In genomic region chr15:51837784-51838183, GRCh38 we compare ENCODE assay signal across 8 cellular contexts. TPM values are rescaled to one million over a fixed set of nuclear protein-coding genes. Genes with fewer than 3 reads are reported as not detected.
DNase-seq lines count a peak whose midpoint lies in the region; ATAC-seq lines count a peak whose summit lies in the region.

No MANE protein-coding gene starts in this region.

- H3K4me3 Mint-ChIP-seq in activated CD8-positive, alpha-beta memory T cell treated with anti-CD3 and anti-CD28 coated beads, Interleukin-2, amount 10 ng/mL, durations not matched to agents 7 days and 5 days, result peak overlapping the region; percentile 27
- peak overlapping the region; percentile 60 for H3K4me3 Mint-ChIP-seq in dendritic cell treated with granulocyte-macrophage colony-stimulating factor and Interleukin-4, amounts not matched to agents 40 ng/mL and 50 ng/mL, for 4 days
- H3K4me3 Mint-ChIP-seq in stimulated activated memory B cell treated with anti-CD40 and anti-IgM and Interleukin-4, amounts not matched to agents 10 μg/mL and 1 μg/mL and 100 μg/mL, for 72 hours, result peak overlapping the region; percentile 61

- H3K9me3 Mint-ChIP-seq in activated CD8-positive, alpha-beta memory T cell treated with anti-CD3 and anti-CD28 coated beads, Interleukin-2, amount 10 ng/mL, durations not matched to agents 7 days and 5 days (ENCODE audit: low read depth), result no peaks in the 10 kb centered on the region
- H3K9me3 Mint-ChIP-seq in dendritic cell treated with granulocyte-macrophage colony-stimulating factor and Interleukin-4, amounts not matched to agents 40 ng/mL and 50 ng/mL, for 4 days, result no peaks in the 10 kb centered on the region
- H3K9me3 Mint-ChIP-seq in stimulated activated memory B cell treated with anti-CD40 and anti-IgM and Interleukin-4, amounts not matched to agents 10 μg/mL and 1 μg/mL and 100 μg/mL, for 72 hours, result peaks cover 3% of the 10 kb centered on the region

- CTCF ChIA-PET in activated CD8-positive, alpha-beta memory T cell treated with anti-CD3 and anti-CD28 coated beads, Interleukin-2, amount 10 ng/mL, durations not matched to agents 7 days and 5 days (lab: Charles Lee), result no interaction called here

- peak overlapping the region; percentile 50 for H3K27ac Mint-ChIP-seq in activated CD8-positive, alpha-beta memory T cell treated with anti-CD3 and anti-CD28 coated beads, Interleukin-2, amount 10 ng/mL, durations not matched to agents 7 days and 5 days
- peak overlapping the region; percentile 70 for H3K27ac Mint-ChIP-seq in dendritic cell treated with granulocyte-macrophage colony-stimulating factor and Interleukin-4, amounts not matched to agents 40 ng/mL and 50 ng/mL, for 4 days
- peak overlapping the region; percentile 50 for H3K27ac Mint-ChIP-seq in stimulated activated memory B cell treated with anti-CD40 and anti-IgM and Interleukin-4, amounts not matched to agents 10 μg/mL and 1 μg/mL and 100 μg/mL, for 72 hours

- H3K4me1 Mint-ChIP-seq in activated CD8-positive, alpha-beta memory T cell treated with anti-CD3 and anti-CD28 coated beads, Interleukin-2, amount 10 ng/mL, durations not matched to agents 7 days and 5 days, result peaks cover 71% of the 10 kb centered on the region
- H3K4me1 Mint-ChIP-seq in dendritic cell treated with granulocyte-macrophage colony-stimulating factor and Interleukin-4, amounts not matched to agents 40 ng/mL and 50 ng/mL, for 4 days (ENCODE audit: low read depth), result peaks cover 94% of the 10 kb centered on the region
- H3K4me1 Mint-ChIP-seq in stimulated activated memory B cell treated with anti-CD40 and anti-IgM and Interleukin-4, amounts not matched to agents 10 μg/mL and 1 μg/mL and 100 μg/mL, for 72 hours, result peaks cover 80% of the 10 kb centered on the region

- no peaks in the 10 kb centered on the region for H3K27me3 Mint-ChIP-seq in activated CD8-positive, alpha-beta memory T cell treated with anti-CD3 and anti-CD28 coated beads, Interleukin-2, amount 10 ng/mL, durations not matched to agents 7 days and 5 days
- no peaks in the 10 kb centered on the region for H3K27me3 Mint-ChIP-seq in dendritic cell treated with granulocyte-macrophage colony-stimulating factor and Interleukin-4, amounts not matched to agents 40 ng/mL and 50 ng/mL, for 4 days
- H3K27me3 Mint-ChIP-seq in stimulated activated memory B cell treated with anti-CD40 and anti-IgM and Interleukin-4, amounts not matched to agents 10 μg/mL and 1 μg/mL and 100 μg/mL, for 72 hours, result no peaks in the 10 kb centered on the region

- ATAC-seq in activated CD8-positive, alpha-beta memory T cell treated with anti-CD3 and anti-CD28 coated beads, Interleukin-2, amount 10 ng/mL, durations not matched to agents 7 days and 5 days, result peak; percentile 50
- peak; percentile 60 for ATAC-seq in HG03432 (IDR thresholded peaks at IDR 0.05; ENCODE audit: unreplicated experiment)
- ATAC-seq in stimulated activated memory B cell treated with anti-CD40 and anti-IgM and Interleukin-4, amounts not matched to agents 10 μg/mL and 1 μg/mL and 100 μg/mL, for 72 hours, result peak; percentile 67

- H3K36me3 Mint-ChIP-seq in activated CD8-positive, alpha-beta memory T cell treated with anti-CD3 and anti-CD28 coated beads, Interleukin-2, amount 10 ng/mL, durations not matched to agents 7 days and 5 days, result peaks cover 20% of the 10 kb centered on the region
- peaks cover 12% of the 10 kb centered on the region for H3K36me3 Mint-ChIP-seq in dendritic cell treated with granulocyte-macrophage colony-stimulating factor and Interleukin-4, amounts not matched to agents 40 ng/mL and 50 ng/mL, for 4 days (ENCODE audit: low read depth)
- H3K36me3 Mint-ChIP-seq in stimulated activated memory B cell treated with anti-CD40 and anti-IgM and Interleukin-4, amounts not matched to agents 10 μg/mL and 1 μg/mL and 100 μg/mL, for 72 hours, result peaks cover 5% of the 10 kb centered on the region

- no peak for DNase-seq in activated CD8-positive, alpha-beta memory T cell treated with anti-CD3 and anti-CD28 coated beads, Interleukin-2, amount 10 ng/mL, durations not matched to agents 7 days and 5 days
- no peak for DNase-seq in activated CD8-positive, alpha-beta memory T cell treated with anti-CD3 and anti-CD28 coated beads for 24 hours
- no peak for DNase-seq in NCI-H510A treated with DMSO at 0.1 percent for 48 hours (lab: John Stamatoyannopoulos, UW)
- DNase-seq in NCI-H524 treated with DMSO at 0.1 percent for 48 hours (lab: John Stamatoyannopoulos, UW), result no peak
- DNase-seq in NCI-H774 (lab: John Stamatoyannopoulos, UW), result no peak

- intact Hi-C loops in dendritic cell treated with granulocyte-macrophage colony-stimulating factor and Interleukin-4, amounts not matched to agents 40 ng/mL and 50 ng/mL, for 4 days (cut with micrococcal nuclease), result no loop called here

RNA-seq across cellular contexts. Expression of gene TMOD3, which starts 8.3 kb away (rescaled TPM):
- total RNA-seq in activated CD8-positive, alpha-beta memory T cell treated with anti-CD3 and anti-CD28 coated beads, Interleukin-2, amount 10 ng/mL, durations not matched to agents 7 days and 5 days, result 10 to 100 TPM; 59.2 to 61.3 TPM
